8 cellular contexts compared by ENCODE assay signal in the genomic region with DNA sequence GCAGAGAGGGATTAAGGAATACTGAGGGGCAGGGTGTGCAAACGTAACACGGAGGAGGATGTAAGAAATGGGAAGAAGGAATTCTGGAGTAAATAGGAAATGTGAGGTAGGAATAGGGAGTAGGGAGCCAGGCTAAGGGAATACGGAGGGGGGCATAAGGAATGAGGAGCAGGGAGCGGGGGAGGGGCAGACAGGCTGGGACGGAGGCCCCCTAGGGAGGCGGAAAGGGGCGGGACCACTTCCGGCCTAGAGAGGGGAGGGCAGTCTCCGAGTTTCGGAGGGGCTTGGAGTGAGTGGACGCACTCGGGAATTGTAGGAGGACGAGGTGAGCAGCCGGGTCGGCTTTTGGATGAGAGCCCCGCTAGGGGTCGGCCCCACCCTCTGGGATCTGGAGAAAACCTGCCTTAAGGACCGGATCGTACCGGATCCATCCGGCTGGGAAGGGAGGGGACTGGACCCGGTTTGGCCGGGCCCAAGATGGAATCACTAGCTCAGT. TPM values are rescaled to one million over a fixed set of nuclear protein-coding genes. Genes with fewer than 3 reads are reported as not detected.
DNase-seq lines count a peak whose midpoint lies in the region; ATAC-seq and TF ChIP-seq lines count a peak whose summit lies in the region.

No MANE protein-coding gene starts in this region.

- H3K9me2 ChIP-seq in hepatocyte (replicated peaks; ENCODE audit: insufficient read depth), result no peaks in the 10 kb centered on the region

- peaks cover 11% of the 10 kb centered on the region for H3K4me1 ChIP-seq in BLaER1
- no peaks in the 10 kb centered on the region for H3K4me1 ChIP-seq in RWPE2 (ENCODE audit: insufficient read depth, poor library complexity, severe bottlenecking)
- H3K4me1 ChIP-seq in hepatocyte (ENCODE audit: insufficient read depth), result peaks cover 4% of the 10 kb centered on the region
- peaks cover 8% of the 10 kb centered on the region for H3K4me1 ChIP-seq in psoas muscle

- H3K27me3 ChIP-seq in BLaER1 (peaks cover 64% of the 10 kb centered on the region), RWPE2 (ENCODE audit: insufficient read depth, poor library complexity, severe bottlenecking) (no peaks in the 10 kb centered on the region), hepatocyte (no peaks in the 10 kb centered on the region), psoas muscle (ENCODE audit: insufficient read depth in 3 of 3, low read length in 2 of 3) (no peaks in the 10 kb centered on the region)

- 51% methylated on average over 12 of the region's 23 CpGs for WGBS in hepatocyte (ENCODE audit: low lambda C conversion rate, missing lambda C conversion rate)
- 1 to 35% (median 1%) methylated on average over 17 to 23 of the region's 23 CpGs for WGBS in psoas muscle, 3 donors

- H3K4me3 ChIP-seq in BLaER1 (peak overlapping the region; percentile 74), RWPE2 (ENCODE audit: severe bottlenecking) (peak overlapping the region; percentile 39), hepatocyte (peak overlapping the region; percentile 47), psoas muscle (peak overlapping the region; percentile 82)

- H3K27ac ChIP-seq in BLaER1, result 0 out of 2 replicates have a peak overlapping the region, but pooled peaks have one; percentile 30
- H3K27ac ChIP-seq in RWPE2 (ENCODE audit: poor library complexity, severe bottlenecking), result peak overlapping the region; percentile 26
- peak overlapping the region; percentile 97 for H3K27ac ChIP-seq in hepatocyte
- H3K27ac ChIP-seq in psoas muscle, result peak overlapping the region; percentile 84

- H3K9me3 ChIP-seq in BLaER1 (no peaks in the 10 kb centered on the region), RWPE2 (ENCODE audit: severe bottlenecking) (no peaks in the 10 kb centered on the region), hepatocyte (ENCODE audit: low read depth) (no peaks in the 10 kb centered on the region), psoas muscle (no peaks in the 10 kb centered on the region)

- H3K79me2 ChIP-seq in hepatocyte, result peaks cover 25% of the 10 kb centered on the region

- peak; percentile 4 for ATAC-seq in GM19324 (IDR thresholded peaks at IDR 0.05; ENCODE audit: low FRiP score, unreplicated experiment)
- peak; percentile 30 for ATAC-seq in HG03460 (IDR thresholded peaks at IDR 0.05; ENCODE audit: unreplicated experiment)
- peak; percentile 40 for ATAC-seq in RWPE2 (ENCODE audit: low read depth)
- ATAC-seq in psoas muscle, result peak; percentile 77 to 81 (median 80)

- H3K36me3 ChIP-seq in BLaER1 (peaks cover 25% of the 10 kb centered on the region), RWPE2 (ENCODE audit: low read depth) (peaks cover 29% of the 10 kb centered on the region), hepatocyte (replicated peaks; ENCODE audit: insufficient read depth, low read depth) (no peaks in the 10 kb centered on the region), psoas muscle (ENCODE audit: insufficient read depth in 1 of 2, low read depth in 1 of 2) (peaks cover 0 to 35% of the 10 kb centered on the region in 2 donors)

- H4K20me1 ChIP-seq in BLaER1 (peaks cover 8% of the 10 kb centered on the region; the same call in 1 of the 2 replicates), hepatocyte (ENCODE audit: insufficient read depth, poor library complexity, severe bottlenecking) (peaks cover 39% of the 10 kb centered on the region)

- DNase-seq in RWPE2 (ENCODE audit: low spot score), result no peak
- DNase-seq in anterior cingulate cortex (lab: John Stamatoyannopoulos, UW), result peak in 55 of 58 donors; percentile 8 to 82 (median 62)
- DNase-seq in hepatocyte (ENCODE audit: low spot score), result peak; percentile 86
- DNase-seq in psoas muscle, result peak; percentile 68 to 83
- no peak for DNase-seq in KG1 (lab: John Stamatoyannopoulos, UW)

- peak overlapping the region; percentile 79 for H3K4me2 ChIP-seq in BLaER1
- peak overlapping the region; percentile 62 for H3K4me2 ChIP-seq in hepatocyte

- intact Hi-C loops in psoas muscle (cut with DNase I), result no loop called here

- no peak for TF ChIP-seq CTCF in RWPE2 (IDR thresholded peaks at IDR 0.05; ENCODE audit: poor library complexity, severe bottlenecking)
- TF ChIP-seq CTCF in hepatocyte (IDR thresholded peaks at IDR 0.05; ENCODE audit: poor library complexity), result no peak
- TF ChIP-seq CTCF in psoas muscle (IDR thresholded peaks at IDR 0.05), result no peak

- peak overlapping the region; percentile 65 for H3K9ac ChIP-seq in BLaER1

- H2AFZ ChIP-seq in hepatocyte, result peak overlapping the region; percentile 26

RNA-seq across cellular contexts. Expression of a gene that starts 0.6 kb away (rescaled TPM):
- total RNA-seq in hepatocyte (475 and 509 TPM in 2 replicates), psoas muscle (10 to 100 TPM; 31.9 to 95.6 (median 58.2) TPM)
- polyA plus RNA-seq in hepatocyte (612 and 645 TPM in 2 replicates), psoas muscle (10 to 100 TPM; 50.8 to 61.5 (median 51.6) TPM)

RNA-seq across cellular contexts. Expression of a gene that starts 10.1 kb away (rescaled TPM):
- not detected in 2 replicates for total RNA-seq in hepatocyte
- polyA plus RNA-seq in hepatocyte, result not detected in 2 replicates
- total RNA-seq in psoas muscle, result under 1 TPM in 1 of 4 donors, not detected in 3; 0.06 TPM
- under 1 TPM in 1 of 3 donors, not detected in 2; 0.01 TPM for polyA plus RNA-seq in psoas muscle

Comparison
In these comparisons a context has a peak if more than half of its experiments do, and no peak if none do; other contexts are left out.
1. H3K27ac ChIP-seq: peak in every context shown above with its lines; median percentile 97 in hepatocyte; 84 in psoas muscle; 30 in BLaER1; 26 in RWPE2.
2. ATAC-seq: peak in every context shown above with its lines; median percentile 80 in psoas muscle; 40 in RWPE2; 30 in HG03460; 4 in GM19324.
3. DNase-seq: peak in anterior cingulate cortex (55 of 58), hepatocyte (single experiment) and psoas muscle (2 of 2); none in RWPE2 (single experiment) and KG1 (single experiment).
4. Peak in every context shown above with its lines, with median percentiles within 50 percentile points of each other: H3K4me3 ChIP-seq.